25 cellular contexts compared by ENCODE assay signal in the genomic region with DNA sequence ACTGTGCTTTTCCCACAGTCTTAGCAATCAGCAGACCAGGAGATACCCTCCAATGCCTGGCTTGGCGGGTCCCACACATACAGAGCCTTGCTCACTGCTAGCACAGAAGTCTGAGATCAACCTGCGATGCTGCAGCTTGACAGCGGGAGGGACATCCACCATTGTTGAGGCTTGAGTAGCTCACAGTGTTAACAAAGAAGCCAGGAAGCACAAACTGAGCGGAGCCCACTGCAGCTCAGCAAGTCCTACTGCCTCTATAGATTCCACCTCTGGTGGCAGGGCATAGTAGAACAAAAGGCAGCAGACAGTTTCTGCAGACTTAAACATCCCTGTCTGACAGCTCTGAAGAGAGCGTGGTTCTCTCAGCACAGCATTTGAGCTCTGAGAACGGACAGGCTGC. TPM values are rescaled to one million over a fixed set of nuclear protein-coding genes. Genes with fewer than 3 reads are reported as not detected.
DNase-seq lines count a peak whose midpoint lies in the region; ATAC-seq and TF ChIP-seq lines count a peak whose summit lies in the region.
"Had no signal": no experiment of that assay in that cellular context is flagged by ENCODE, and none has a peak within 500 bp of the region (broad histone marks: within the 10 kb centered on the region; RNA-seq: fewer than 3 reads in every experiment).

No MANE protein-coding gene starts in this region.

- no peaks in the 10 kb centered on the region for H3K79me2 ChIP-seq in mesendoderm (ENCODE audit: control insufficient read depth, insufficient read depth, low read length)

- H2AK5ac ChIP-seq in mesendoderm (ENCODE audit: low read length): no peak overlapping the region

- H3K79me1 ChIP-seq in mesendoderm (ENCODE audit: low read length): no peaks in the 10 kb centered on the region

- no peak for TF ChIP-seq CTCF in endodermal cell (conservative IDR thresholded peaks at IDR 0.05)

- H2BK5ac ChIP-seq in mesendoderm (ENCODE audit: low read length): no peak overlapping the region

- no peak overlapping the region for H3K4me3 Mint-ChIP-seq in endodermal cell
- H3K4me3 Mint-ChIP-seq in activated CD4-positive, alpha-beta memory T cell treated with anti-CD3 and anti-CD28 coated beads for 36 hours: no peak overlapping the region
- H3K4me3 Mint-ChIP-seq: CD4-positive, CD25-positive, alpha-beta regulatory T cell had no signal

- H3K23ac ChIP-seq in mesendoderm (ENCODE audit: low read length): no peak overlapping the region

- no peak overlapping the region for H2BK15ac ChIP-seq in mesendoderm (replicated peaks; ENCODE audit: low read depth)

- intact Hi-C loops in activated CD4-positive, alpha-beta memory T cell treated with anti-CD3 and anti-CD28 coated beads for 36 hours (cut with micrococcal nuclease): no loop called here

- H2BK120ac ChIP-seq in mesendoderm (ENCODE audit: low read depth, low read length): no peak overlapping the region

- no peak overlapping the region for H3K56ac ChIP-seq in mesendoderm (ENCODE audit: low read length)

- POLR2A ChIA-PET in activated CD4-positive, alpha-beta memory T cell treated with anti-CD3 and anti-CD28 coated beads for 36 hours (lab: Charles Lee): no interaction called here

- no peak overlapping the region for H3K4me2 ChIP-seq in mesendoderm (ENCODE audit: low read length)
- H3K4me2 ChIP-seq: BLaER1 had no signal

- no peaks in the 10 kb centered on the region for H3K27me3 Mint-ChIP-seq in endodermal cell (ENCODE audit: insufficient read depth)
- no peaks in the 10 kb centered on the region for H3K27me3 Mint-ChIP-seq in activated CD4-positive, alpha-beta memory T cell treated with anti-CD3 and anti-CD28 coated beads for 36 hours

- no peak overlapping the region for H4K5ac ChIP-seq in mesendoderm (ENCODE audit: low read length)

- no peaks in the 10 kb centered on the region for H3K4me1 Mint-ChIP-seq in endodermal cell
- H3K4me1 Mint-ChIP-seq in activated CD4-positive, alpha-beta memory T cell treated with anti-CD3 and anti-CD28 coated beads for 36 hours (ENCODE audit: low read depth): no peaks in the 10 kb centered on the region
- H3K4me1 Mint-ChIP-seq: CD4-positive, CD25-positive, alpha-beta regulatory T cell had no signal

- H3K9me3 Mint-ChIP-seq in endodermal cell: peaks cover 8% of the 10 kb centered on the region
- H3K9me3 Mint-ChIP-seq in activated CD4-positive, alpha-beta memory T cell treated with anti-CD3 and anti-CD28 coated beads for 36 hours: peaks cover 20% of the 10 kb centered on the region

- no peak overlapping the region for H3K18ac ChIP-seq in mesendoderm (ENCODE audit: low read length)

- CTCF ChIA-PET in activated CD4-positive, alpha-beta memory T cell treated with anti-CD3 and anti-CD28 coated beads for 36 hours (lab: Charles Lee): no interaction called here

- H3K4me3 ChIP-seq in HUES48 (ENCODE audit: low read depth, low read length) (no peak overlapping the region), endodermal cell (ENCODE audit: low read length) (no peak overlapping the region), mesendoderm (ENCODE audit: low read length) (no peak overlapping the region)
- H3K4me3 ChIP-seq: BLaER1 had no signal

- 58 to 63% methylated on average over 3 to 6 of the region's 6 CpGs for WGBS in endodermal cell (ENCODE audit: insufficient coverage in 1 of 2, insufficient read length in 1 of 2), 2 experiments
- no CpG with 5 or more reads among the region's 6 CpGs for WGBS in mesendoderm (ENCODE audit: extremely low coverage, insufficient coverage, low lambda C conversion rate)

- H3K4ac ChIP-seq in mesendoderm (ENCODE audit: low read depth, low read length): no peak overlapping the region

- H3K27ac ChIP-seq in HUES48 (ENCODE audit: low read depth, low read length): peak overlapping the region; percentile 49
- H3K27ac ChIP-seq in endodermal cell (ENCODE audit: low read depth, low read length): no peak overlapping the region
- H3K27ac ChIP-seq in mesendoderm (ENCODE audit: low read depth, low read length): no peak overlapping the region
- no peak overlapping the region for H3K27ac ChIP-seq in caudate nucleus (ENCODE audit: low read depth, low read length)
- H3K27ac ChIP-seq: BLaER1, RWPE1 had no signal

- H4K8ac ChIP-seq in mesendoderm (ENCODE audit: low read depth, low read length): no peak overlapping the region

- no peak overlapping the region for H3K9ac ChIP-seq in HUES48 (ENCODE audit: low read depth, low read length)
- no peak overlapping the region for H3K9ac ChIP-seq in endodermal cell (ENCODE audit: extremely low read depth, low read length, poor library complexity, severe bottlenecking)
- H3K9ac ChIP-seq in mesendoderm (ENCODE audit: low read length): no peak overlapping the region
- H3K9ac ChIP-seq: BLaER1 had no signal

- H3K27ac Mint-ChIP-seq in endodermal cell: no peak overlapping the region
- H3K27ac Mint-ChIP-seq in activated CD4-positive, alpha-beta memory T cell treated with anti-CD3 and anti-CD28 coated beads for 36 hours: no peak overlapping the region
- H3K27ac Mint-ChIP-seq: CD4-positive, CD25-positive, alpha-beta regulatory T cell had no signal

- peak; percentile 10 for DNase-seq in ELF-1 (ENCODE audit: low read depth, low spot score)
- DNase-seq in endodermal cell: peak; percentile 77
- peak; percentile 20 for DNase-seq in mesendoderm
- DNase-seq in caudate nucleus (lab: John Stamatoyannopoulos, UW): no peak
- DNase-seq in activated CD4-positive, alpha-beta memory T cell treated with anti-CD3 and anti-CD28 coated beads for 36 hours: no peak
- DNase-seq: CD4-positive, CD25-positive, alpha-beta regulatory T cell; KBM-7; NCI-H1105 treated with DMSO at 0.1 percent for 48 hours; NCI-H146; NCI-H1930; NCI-H446; NCI-H524 treated with DMSO at 0.1 percent for 48 hours; NCI-H774; SHP77 treated with DMSO at 0.1 percent for 48 hours had no signal

- no peak for ATAC-seq in GM19452 (IDR thresholded peaks at IDR 0.05; ENCODE audit: unreplicated experiment)
- ATAC-seq: Panc1 had no signal

- no peaks in the 10 kb centered on the region for H3K36me3 ChIP-seq in HUES48 (ENCODE audit: control insufficient read depth, insufficient read depth, low read length)
- no peaks in the 10 kb centered on the region for H3K36me3 ChIP-seq in endodermal cell (ENCODE audit: control insufficient read depth, insufficient read depth, low read length)
- no peaks in the 10 kb centered on the region for H3K36me3 ChIP-seq in mesendoderm (ENCODE audit: control insufficient read depth, insufficient read depth, low read length)
- H3K36me3 ChIP-seq: BLaER1 had no signal

- no peaks in the 10 kb centered on the region for H3K36me3 Mint-ChIP-seq in endodermal cell (ENCODE audit: low read depth)
- peaks cover 16% of the 10 kb centered on the region for H3K36me3 Mint-ChIP-seq in activated CD4-positive, alpha-beta memory T cell treated with anti-CD3 and anti-CD28 coated beads for 36 hours

- no peaks in the 10 kb centered on the region for H3K27me3 ChIP-seq in HUES48 (ENCODE audit: control insufficient read depth, insufficient read depth, low read length)
- H3K27me3 ChIP-seq in endodermal cell (ENCODE audit: control insufficient read depth, insufficient read depth, low read length, poor library complexity, severe bottlenecking): no peaks in the 10 kb centered on the region
- no peaks in the 10 kb centered on the region for H3K27me3 ChIP-seq in mesendoderm (ENCODE audit: insufficient read depth, low read length, poor library complexity)
- H3K27me3 ChIP-seq: BLaER1 had no signal

- H3K4me1 ChIP-seq in HUES48 (ENCODE audit: control insufficient read depth, insufficient read depth, low read length): no peaks in the 10 kb centered on the region
- H3K4me1 ChIP-seq in endodermal cell (ENCODE audit: control insufficient read depth, insufficient read depth, low read length): peaks cover 5% of the 10 kb centered on the region
- H3K4me1 ChIP-seq in mesendoderm (ENCODE audit: control insufficient read depth, low read depth, low read length): no peaks in the 10 kb centered on the region
- H3K4me1 ChIP-seq: BLaER1 had no signal

- H3K9me3 ChIP-seq in HUES48 (ENCODE audit: control insufficient read depth, insufficient read depth, low read length) (no peaks in the 10 kb centered on the region), endodermal cell (ENCODE audit: control insufficient read depth, low read length) (no peaks in the 10 kb centered on the region)
- H3K9me3 ChIP-seq: BLaER1 had no signal

RNA-seq across cellular contexts. Expression of a gene that starts 33.4 kb away (rescaled TPM):
- not detected for total RNA-seq in endodermal cell
- not detected for polyA plus RNA-seq in endodermal cell (2013, experiment 1 of 2)
- not detected for polyA plus RNA-seq in endodermal cell (2013, experiment 2 of 2)
- not detected for polyA plus RNA-seq in mesendoderm (2013, experiment 1 of 2)
- not detected for polyA plus RNA-seq in mesendoderm (2013, experiment 2 of 2)
- total RNA-seq in activated CD4-positive, alpha-beta memory T cell treated with anti-CD3 and anti-CD28 coated beads for 36 hours: not detected
- total RNA-seq: A172; CD4-positive, CD25-positive, alpha-beta regulatory T cell; G401; HT1080; LHCN-M2; MCF 10A; OCI-LY7 had no signal

Comparison
In these comparisons a context has a peak if more than half of its experiments do, and no peak if none do; other contexts are left out.
1. DNase-seq: peak in ELF-1 (single experiment), endodermal cell (single experiment) and mesendoderm (single experiment); none in caudate nucleus (0 of 61) and activated CD4-positive, alpha-beta memory T cell treated with anti-CD3 and anti-CD28 coated beads for 36 hours (single experiment).